In genomic region chr22:21887841-21888240, GRCh38 we compare ENCODE assay signal across 29 cellular contexts. TPM values are rescaled to one million over a fixed set of nuclear protein-coding genes. Genes with fewer than 3 reads are reported as not detected.
DNase-seq lines count a peak whose midpoint lies in the region; ATAC-seq, FAIRE-seq and TF ChIP-seq lines count a peak whose summit lies in the region.
"Had no signal": no experiment of that assay in that cellular context is flagged by ENCODE, and none has a peak within 500 bp of the region (broad histone marks: within the 10 kb centered on the region; RNA-seq: fewer than 3 reads in every experiment).

No MANE protein-coding gene starts in this region.

- H3K79me2 ChIP-seq in K562 (ENCODE audit: control insufficient read depth, insufficient read depth, low read length), result no peaks in the 10 kb centered on the region

- no peak overlapping the region for H2AFZ ChIP-seq in K562 (ENCODE audit: low read depth, low read length)

- H3K9me1 ChIP-seq in K562 (ENCODE audit: control insufficient read depth, insufficient read depth, low read length), result no peaks in the 10 kb centered on the region

- no TSS peak for BruUV-seq in K562 (replicated peaks; lab: Mats Ljungman, UMichigan)

- no peak for FAIRE-seq in K562 (lab: Jason Lieb, UNC)
- FAIRE-seq: A204.1, A549, D721Med had no signal

- TF ChIP-seq POLR2A in K562 (conservative IDR thresholded peaks at IDR 0.05), result no peak

- H3K4me2 ChIP-seq in K562 (ENCODE audit: insufficient read depth, low read length), result no peak overlapping the region
- H3K4me2 ChIP-seq: A549; BLaER1; BLaER1 treated with 17β-estradiol and CSF1 and Interleukin-3, amounts not matched to agents 10 nM and 100 nM had no signal

- no peak for TF ChIP-seq EP300 in K562 (IDR thresholded peaks at IDR 0.05; ENCODE audit: low read length)

- peaks cover 2 to 4% of the 10 kb centered on the region in 2 experiments; a peak in 2 of 5 replicates for H3K27me3 ChIP-seq in K562 (ENCODE audit: control insufficient read depth in 2 of 2, insufficient read depth in 2 of 2, low read length in 2 of 2)
- H3K27me3 ChIP-seq: BE2C; BLaER1; BLaER1 treated with 17β-estradiol and CSF1 and Interleukin-3, amounts not matched to agents 10 nM and 100 nM had no signal

- H3K4me1 ChIP-seq in K562 (replicated peaks in 1 of 2; ENCODE audit: control insufficient read depth in 2 of 2, insufficient read depth in 2 of 2, low read length in 2 of 2), result no peaks in the 10 kb centered on the region; a peak in 2 of 5 replicates
- H3K4me1 ChIP-seq: A549; BE2C; BLaER1; BLaER1 treated with 17β-estradiol and CSF1 and Interleukin-3, amounts not matched to agents 10 nM and 100 nM; Caco-2 had no signal

- intact Hi-C loops in K562 (cut with micrococcal nuclease), result no loop called here

- ATAC-seq in K562, result no peak
- ATAC-seq: A549; CD8-positive, alpha-beta T cell had no signal

- in situ Hi-C loops in K562 (cut with MboI), result no loop called here

- H3K9ac ChIP-seq in K562 (ENCODE audit: insufficient read depth in 1 of 2, low read depth in 2 of 2, low read length in 2 of 2), result no peak overlapping the region
- H3K9ac ChIP-seq: BLaER1; BLaER1 treated with 17β-estradiol and CSF1 and Interleukin-3, amounts not matched to agents 10 nM and 100 nM had no signal

- CTCF ChIA-PET in K562 (lab: Yijun Ruan, JAX; ENCODE audit: low intra/inter-chr PET ratio), result no interaction called here

- no peaks in the 10 kb centered on the region for H4K20me1 ChIP-seq in K562 (replicated peaks; ENCODE audit: control insufficient read depth, insufficient read depth, low read length)
- H4K20me1 ChIP-seq: BLaER1; BLaER1 treated with 17β-estradiol and CSF1 and Interleukin-3, amounts not matched to agents 10 nM and 100 nM had no signal

- no peak overlapping the region for H3K27ac ChIP-seq in K562 (ENCODE audit: extremely low read depth, low read depth, low read length)
- H3K27ac ChIP-seq: 22Rv1; A549; BLaER1; BLaER1 treated with 17β-estradiol and CSF1 and Interleukin-3, amounts not matched to agents 10 nM and 100 nM; C4-2B had no signal

- H3K9me3 ChIP-seq in K562 (replicated peaks; ENCODE audit: control insufficient read depth, insufficient read depth, low read depth, low read length), result no peaks in the 10 kb centered on the region
- H3K9me3 ChIP-seq: A549, BE2C, BLaER1, Caco-2 had no signal

- H3K36me3 ChIP-seq in K562 (ENCODE audit: control insufficient read depth, insufficient read depth, low read length), result no peaks in the 10 kb centered on the region
- H3K36me3 ChIP-seq: BE2C; BLaER1; BLaER1 treated with 17β-estradiol and CSF1 and Interleukin-3, amounts not matched to agents 10 nM and 100 nM had no signal

- TF ChIP-seq CTCF in K562 (IDR thresholded peaks at IDR 0.05 in 2 of 3, conservative IDR thresholded peaks at IDR 0.05 in 1 of 3; ENCODE audit: insufficient read depth in 2 of 3, low read depth in 1 of 3, low read length in 3 of 3), result no peak

- H3K4me3 ChIP-seq in K562, result no peak overlapping the region
- H3K4me3 ChIP-seq: A549; BLaER1; BLaER1 treated with 17β-estradiol and CSF1 and Interleukin-3, amounts not matched to agents 10 nM and 100 nM had no signal

- no peak for DNase-seq in K562 (ENCODE audit: extremely low read depth in 1 of 4, low spot score in 3 of 4)
- no peak for DNase-seq in stimulated activated naive CD4-positive, alpha-beta T cell treated with Interleukin-2 at 50 U/mL for 16 hours (lab: John Stamatoyannopoulos, UW)
- DNase-seq: 8988T; ACHN; AML-193; BE2C; C1 segment of cervical spinal cord; Caco-2; Calu3; CD4-positive, alpha-beta memory T cell; CD4-positive, alpha-beta T cell; CD4-positive, CD25-positive, alpha-beta regulatory T cell; CD8-positive, alpha-beta memory T cell; CD8-positive, alpha-beta T cell; COR-L47; DMS 273 treated with DMSO at 0.1 percent for 48 hours; DMS153; DMS53; DMS79; DMS79 treated with DMSO at 0.1 percent for 48 hours; DND-41; EL had no signal

- TF ChIP-seq RAD21 in K562 (CRISPR knock-in tag; conservative IDR thresholded peaks at IDR 0.05 in 1 of 2, IDR thresholded peaks at IDR 0.05 in 1 of 2), result no peak

- POLR2A ChIA-PET in K562 (lab: Yijun Ruan, JAX), result interaction anchor here (0.7 to 3.1 kb wide), 9 partner anchors 10 to 167 kb away, joined by 3 to 20 read pairs (median 3); partner anchors contain the start of gene MAPK1

TF ChIP-seq in K562, 482 proteins besides CTCF, POLR2A, EP300 and RAD21 (continues in another document):
- 0 out of 2 replicates have a peak, but pooled peaks have one; percentile 13 for TF ChIP-seq HNRNPL (IDR thresholded peaks at IDR 0.05; ENCODE audit: low read depth, low read length)
- no peak for TF ChIP-seq ZNF3 (CRISPR knock-in tag; IDR thresholded peaks at IDR 0.05)
- TF ChIP-seq USF2 (CRISPR knock-in tag; IDR thresholded peaks at IDR 0.05), result peak; percentile 8; the same call in 1 of the 2 replicates
- peak; percentile 19; the same call in 1 of the 2 replicates for TF ChIP-seq HLTF (IDR thresholded peaks at IDR 0.05)
- TF ChIP-seq ADNP (tag; IDR thresholded peaks at IDR 0.05), result no peak
- TF ChIP-seq NCOA4 (IDR thresholded peaks at IDR 0.05; ENCODE audit: partially characterized antibody), result peak; percentile 24
- TF ChIP-seq ZNF280A (IDR thresholded peaks at IDR 0.05; ENCODE audit: low read depth, partially characterized antibody), result peak; percentile 30
- 0 out of 2 replicates have a peak, but pooled peaks have one; percentile 59 for TF ChIP-seq ZNF830 (CRISPR knock-in tag; IDR thresholded peaks at IDR 0.05)
- TF ChIP-seq TSC22D4 (tag; IDR thresholded peaks at IDR 0.05), result peak; percentile 53; the same call in 1 of the 2 replicates
- peak; percentile 89; the same call in 1 of the 2 replicates for TF ChIP-seq HNRNPUL1 (IDR thresholded peaks at IDR 0.05; ENCODE audit: low read length)
- TF ChIP-seq ZNF384 (IDR thresholded peaks at IDR 0.05; ENCODE audit: low read depth, low read length), result 0 out of 2 replicates have a peak, but pooled peaks have one; percentile 5
- TF ChIP-seq ZNF436 (CRISPR knock-in tag; IDR thresholded peaks at IDR 0.05), result 0 out of 2 replicates have a peak, but pooled peaks have one; percentile 67
- TF ChIP-seq ZNF165 (CRISPR knock-in tag; IDR thresholded peaks at IDR 0.05; ENCODE audit: borderline replicate concordance), result 0 out of 2 replicates have a peak, but pooled peaks have one; percentile 24
- 0 out of 2 replicates have a peak, but pooled peaks have one; percentile 3 for TF ChIP-seq HES1 (IDR thresholded peaks at IDR 0.05; ENCODE audit: low read depth)
- TF ChIP-seq ARHGAP35 (IDR thresholded peaks at IDR 0.05; ENCODE audit: partially characterized antibody), result peak; percentile 50
- TF ChIP-seq RFX1 (IDR thresholded peaks at IDR 0.05), result no peak

RNA-seq across cellular contexts. Expression of gene MAPK1, which starts 20.4 kb away (rescaled TPM):
- 220 and 305 TPM in 2 replicates for total RNA-seq in K562 (2011; cell fraction: chromatin; rRNA removed; ENCODE audit: low replicate concordance)
- 68.7 and 81.2 TPM in 2 replicates for total RNA-seq in K562 (2011; cell fraction: nucleolus; rRNA removed)
- 142 and 210 TPM in 2 replicates for total RNA-seq in K562 (2011; cell fraction: nucleoplasm; rRNA removed)
- total RNA-seq in K562 (2014; rRNA removed), result 183 and 249 TPM in 2 replicates
- 319 and 370 TPM in 2 replicates for total RNA-seq in K562 (2014; rRNA removed; fragmentation: Illumina TruSeq; extraction: Trizol)
- 283 and 289 TPM in 2 replicates for total RNA-seq in K562 (2015; rRNA removed; fragmentation: Illumina TruSeq; extraction: Trizol)
- total RNA-seq in K562 (2021), result 464 and 475 TPM in 2 replicates
- 381 and 575 TPM in 2 replicates for polyA plus RNA-seq in K562 (2011; rRNA removed)
- 168 and 240 TPM in 2 replicates for polyA plus RNA-seq in K562 (2011; cell fraction: cytosol; rRNA removed)
- 236 and 309 TPM in 2 replicates for polyA plus RNA-seq in K562 (2011; cell fraction: nucleus; rRNA removed)
- polyA plus RNA-seq in K562 (2012), result 233 and 368 TPM in 2 replicates
- 260 and 350 TPM in 2 replicates for polyA plus RNA-seq in K562 (2014; fragmentation: Illumina TruSeq; extraction: Trizol)
- 10 to 100 TPM; 46.3 to 51.4 TPM for polyA plus RNA-seq in K562 (2014; fragmentation: Nextera tagmentation; extraction: Ambion mirVana)
- polyA plus RNA-seq in K562 (2014; rRNA removed), result 146 and 212 TPM in 2 replicates
- polyA minus RNA-seq in K562 (2011; rRNA and poly(A)+ RNA removed), result 295 and 429 TPM in 2 replicates
- polyA minus RNA-seq in K562 (2011; cell fraction: cytosol; rRNA and poly(A)+ RNA removed), result 100 and 114 TPM in 2 replicates
- 36.5 and 66.6 TPM in 2 replicates for polyA minus RNA-seq in K562 (2011; cell fraction: nucleus; rRNA and poly(A)+ RNA removed)
